In genomic region chr6:149592983-149593382, GRCh38 we compare ENCODE assay signal across 7 cellular contexts.
"Had no signal": no experiment of that assay in that cellular context is flagged by ENCODE, and none has a peak within 500 bp of the region (broad histone marks: within the 10 kb centered on the region; RNA-seq: fewer than 3 reads in every experiment).

No MANE protein-coding gene starts in this region.

- FAIRE-seq: H1, H54, HTR-8/SVneo had no signal

- H3K4me1 Mint-ChIP-seq: GM23338, H9 had no signal

- DNase-seq: H9, HCEC 1CT, KBM-7 had no signal

- H3K4me3 Mint-ChIP-seq: GM23338, H9 had no signal

- H3K9me3 Mint-ChIP-seq: GM23338, H9 had no signal

- H2AFZ ChIP-seq: GM23338 had no signal

- H3K4me3 ChIP-seq: GM23338 had no signal

- ATAC-seq: GM23338 had no signal

- H3K27ac Mint-ChIP-seq: GM23338, H9 had no signal

- H3K4me2 ChIP-seq: GM23338 had no signal
